ENCODE assay signal across 11 cellular contexts in genomic region chrX:15310117-15310516, GRCh38. TPM values are rescaled to one million over a fixed set of nuclear protein-coding genes. Genes with fewer than 3 reads are reported as not detected.
A peak's percentile ranks its signal among the peaks of the same experiment; 100 is the strongest.
DNase-seq lines count a peak whose midpoint lies in the region; ATAC-seq, FAIRE-seq and TF ChIP-seq lines count a peak whose summit lies in the region.
"Had no signal": no experiment of that assay in that cellular context is flagged by ENCODE, and none has a peak within 500 bp of the region (broad histone marks: within the 10 kb centered on the region; RNA-seq: fewer than 3 reads in every experiment).

No MANE protein-coding gene starts in this region.

- ATAC-seq in Right ventricle myocardium superior (ENCODE audit: poor library complexity): peak; percentile 78
- ATAC-seq in HG03025 (IDR thresholded peaks at IDR 0.05; ENCODE audit: low FRiP score, unreplicated experiment): no peak
- ATAC-seq: HCT116, Panc1 had no signal

- H3K27me3 ChIP-seq in small intestine (ENCODE audit: control insufficient read depth in 2 of 2, insufficient read depth in 2 of 2, low read length in 2 of 2): no peaks in the 10 kb centered on the region
- no peaks in the 10 kb centered on the region for H3K27me3 ChIP-seq in BE2C

- intact Hi-C loops in Right ventricle myocardium superior (cut with DNase I): no loop called here

- WGBS in small intestine, 3 donors: 14 to 36% (median 14%) methylated on average over 3 of the region's 3 CpGs

- H3K4me1 ChIP-seq in small intestine (ENCODE audit: control insufficient read depth in 2 of 2, insufficient read depth in 1 of 2, low read depth in 1 of 2, low read length in 1 of 2): no peaks in the 10 kb centered on the region
- H3K4me1 ChIP-seq in BE2C: no peaks in the 10 kb centered on the region

- TF ChIP-seq POLR2A in H54 (IDR thresholded peaks at IDR 0.05; ENCODE audit: low read depth, low read length): no peak

- no peak overlapping the region for H3K4me3 ChIP-seq in small intestine (ENCODE audit: low read depth in 1 of 2, low read length in 2 of 2)
- H3K4me3 ChIP-seq in BE2C (ENCODE audit: low read depth, low read length): no peak overlapping the region

- no peak for FAIRE-seq in small intestine (lab: Jason Lieb, UNC)
- FAIRE-seq in H54 (lab: Jason Lieb, UNC): no peak

- H3K27ac ChIP-seq in small intestine (ENCODE audit: low read depth in 1 of 2, low read length in 1 of 2): no peak overlapping the region

- no peaks in the 10 kb centered on the region for H3K9me3 ChIP-seq in small intestine (ENCODE audit: control insufficient read depth, low read depth)
- H3K9me3 ChIP-seq in BE2C: no peaks in the 10 kb centered on the region

- no peak for TF ChIP-seq CTCF in BE2C (IDR thresholded peaks at IDR 0.05; ENCODE audit: low read depth, low read length)

- DNase-seq in NCI-H2196 (lab: John Stamatoyannopoulos, UW; ENCODE audit: unreplicated experiment): peak; percentile 65
- no peak for DNase-seq in NCI-H2196 treated with DMSO at 0.1 percent for 48 hours (lab: John Stamatoyannopoulos, UW; ENCODE audit: unreplicated experiment)
- DNase-seq in OCI-M1 (lab: John Stamatoyannopoulos, UW): peak; percentile 28
- DNase-seq in Right ventricle myocardium superior: no peak
- peak; percentile 5 for DNase-seq in small intestine
- no peak for DNase-seq in BE2C
- no peak for DNase-seq in H54 (ENCODE audit: insufficient read length, low spot score)
- DNase-seq: activated CD4-positive, alpha-beta T cell treated with anti-CD3 and anti-CD28 coated beads, Interleukin-2, amount 50 U/mL, for 48 hours had no signal

- no peaks in the 10 kb centered on the region for H3K36me3 ChIP-seq in small intestine (ENCODE audit: control insufficient read depth in 2 of 2, insufficient read depth in 2 of 2, low read length in 2 of 2)
- H3K36me3 ChIP-seq in BE2C: no peaks in the 10 kb centered on the region

RNA-seq across cellular contexts. Expression of gene ASB11, which starts 5.3 kb away (rescaled TPM):
- total RNA-seq in Right ventricle myocardium superior: 94.5 TPM
- under 1 TPM in 2 of 3 donors, not detected in 1; 0.01 to 0.27 TPM for polyA plus RNA-seq in small intestine
- not detected for polyA plus RNA-seq in BE2C (2012; ENCODE audit: insufficient read depth, insufficient read length, low read depth)

RNA-seq across cellular contexts. Expression of gene PIGA, which starts 25.2 kb away (rescaled TPM):
- total RNA-seq in Right ventricle myocardium superior: 2.5 TPM
- polyA plus RNA-seq in small intestine: 1 to 10 TPM; 4.3 to 6.1 (median 4.7) TPM
- 15.3 TPM for polyA plus RNA-seq in BE2C (2012; ENCODE audit: insufficient read depth, insufficient read length, low read depth)

RNA-seq across cellular contexts. Expression of gene ASB9, which starts 40.2 kb away (rescaled TPM):
- total RNA-seq in Right ventricle myocardium superior: 0.70 TPM
- 1 to 10 TPM in 1 of 3 donors, under 1 TPM in 2; 0.54 to 3.4 (median 0.67) TPM for polyA plus RNA-seq in small intestine
- not detected for polyA plus RNA-seq in BE2C (2012; ENCODE audit: insufficient read depth, insufficient read length, low read depth)

Comparison
In these comparisons a context has a peak if more than half of its experiments do, and no peak if none do; other contexts are left out.
1. DNase-seq: peak in NCI-H2196 (single experiment), OCI-M1 (single experiment) and small intestine (single experiment); none in NCI-H2196 treated with DMSO at 0.1 percent for 48 hours (single experiment), Right ventricle myocardium superior (single experiment), BE2C (single experiment) and H54 (single experiment).